8 cellular contexts compared by ENCODE assay signal in genomic region chrX:132219343-132219768, GRCh38. TPM values are rescaled to one million over a fixed set of nuclear protein-coding genes. Genes with fewer than 3 reads are reported as not detected.
DNase-seq lines count a peak whose midpoint lies in the region; ATAC-seq and TF ChIP-seq lines count a peak whose summit lies in the region.

Gene RAP2C (minus strand): TSS chrX:132219447. CDS start chrX:132217268, 2,179 bp downstream.

- TF ChIP-seq CTCF in AG04449 (IDR thresholded peaks at IDR 0.05; ENCODE audit: insufficient read depth, low read length, missing control alignments) (peak; percentile 66), WTC11 (IDR thresholded peaks at IDR 0.05) (no peak)

- H3K36me3 Mint-ChIP-seq in WTC11 = peaks cover under 1% of the 10 kb centered on the region; the same call in 1 of the 2 replicates
- peaks cover 24% of the 10 kb centered on the region for H3K36me3 Mint-ChIP-seq in central memory CD8-positive, alpha-beta T cell (ENCODE audit: insufficient read depth)

- H3K4me1 Mint-ChIP-seq in WTC11 = peaks cover 18% of the 10 kb centered on the region
- peaks cover 18% of the 10 kb centered on the region for H3K4me1 Mint-ChIP-seq in central memory CD8-positive, alpha-beta T cell

- DNase-seq in AG04449 (ENCODE audit: low read depth, low spot score) = no peak
- peak; percentile 43 for DNase-seq in NCI-H2196 treated with DMSO at 0.1 percent for 48 hours (lab: John Stamatoyannopoulos, UW; ENCODE audit: unreplicated experiment)
- DNase-seq in WTC11 (ENCODE audit: low spot score) = peak; percentile 66
- peak; percentile 25 to 32 for DNase-seq in central memory CD8-positive, alpha-beta T cell (ENCODE audit: low spot score in 2 of 2)
- peak; percentile 60 for DNase-seq in iris pigment epithelial cell (ENCODE audit: low read depth)
- peak; percentile 37 for DNase-seq in stimulated activated CD4-positive, alpha-beta T cell treated with anti-CD3 and anti-CD28 coated beads, Interleukin-12 subunit alpha, Interleukin-12 subunit beta, amount 100 ng/mL, for 4 hours

- H3K4me3 ChIP-seq in AG04449 (ENCODE audit: low read depth, low read length) = peak within 1 kb of the TSS; percentile 63

- H3K27me3 Mint-ChIP-seq in WTC11 (ENCODE audit: low read depth) = no peaks in the 10 kb centered on the region
- no peaks in the 10 kb centered on the region for H3K27me3 Mint-ChIP-seq in central memory CD8-positive, alpha-beta T cell

- H3K4me3 Mint-ChIP-seq in WTC11 = peak within 1 kb of the TSS; percentile 76
- H3K4me3 Mint-ChIP-seq in central memory CD8-positive, alpha-beta T cell = peak within 1 kb of the TSS; percentile 94

- POLR2A ChIA-PET in AG04449 (lab: Yijun Ruan, JAX) (no interaction called here), WTC11 (lab: Charles Lee) (interaction anchor here (0.5 to 1.5 kb wide), 3 partner anchors 127 to 460 kb away, joined by 3 to 5 read pairs (median 4); no protein-coding TSS in a partner anchor)

- CTCF ChIA-PET in AG04449 (lab: Yijun Ruan, JAX) = interaction anchor here (0.6 to 4.9 kb wide), 20 partner anchors 10 to 411 kb away, joined by 3 to 71 read pairs (median 5); no protein-coding TSS in a partner anchor
- CTCF ChIA-PET in WTC11 (lab: Charles Lee) = interaction anchor here (0.6 to 4.9 kb wide), 16 partner anchors 11 to 395 kb away, joined by 3 to 113 read pairs (median 3); no protein-coding TSS in a partner anchor

- H3K9me3 Mint-ChIP-seq in WTC11 = no peaks in the 10 kb centered on the region
- H3K9me3 Mint-ChIP-seq in central memory CD8-positive, alpha-beta T cell = no peaks in the 10 kb centered on the region

- ATAC-seq in GM18868 (IDR thresholded peaks at IDR 0.05; ENCODE audit: unreplicated experiment) = peak; percentile 56
- ATAC-seq in HG03097 (IDR thresholded peaks at IDR 0.05; ENCODE audit: low FRiP score, unreplicated experiment) = peak; percentile 60
- ATAC-seq in WTC11 = peak; percentile 69
- ATAC-seq in central memory CD8-positive, alpha-beta T cell (replicated peaks; ENCODE audit: extremely low read depth, poor library complexity, severe bottlenecking) = no peak

- H3K27ac Mint-ChIP-seq in WTC11 = peak within 1 kb of the TSS; percentile 91
- H3K27ac Mint-ChIP-seq in central memory CD8-positive, alpha-beta T cell (ENCODE audit: low read depth) = peak within 1 kb of the TSS; percentile 97

TF ChIP-seq in WTC11, 78 proteins besides CTCF, POLR2A, EP300 and RAD21 (continues in another document):
- TF ChIP-seq HMGA2 (CRISPR knock-in tag; IDR thresholded peaks at IDR 0.05) (no peak), FOXP1 (CRISPR knock-in tag; IDR thresholded peaks at IDR 0.05; ENCODE audit: borderline replicate concordance) (no peak), FOXP4 (CRISPR knock-in tag; IDR thresholded peaks at IDR 0.05) (no peak), CREB1 (CRISPR knock-in tag; IDR thresholded peaks at IDR 0.05) (no peak), TEAD1 (CRISPR knock-in tag; IDR thresholded peaks at IDR 0.05) (no peak), SP1 (CRISPR knock-in tag; conservative IDR thresholded peaks at IDR 0.05) (no peak)
- TF ChIP-seq, protein P1, sequence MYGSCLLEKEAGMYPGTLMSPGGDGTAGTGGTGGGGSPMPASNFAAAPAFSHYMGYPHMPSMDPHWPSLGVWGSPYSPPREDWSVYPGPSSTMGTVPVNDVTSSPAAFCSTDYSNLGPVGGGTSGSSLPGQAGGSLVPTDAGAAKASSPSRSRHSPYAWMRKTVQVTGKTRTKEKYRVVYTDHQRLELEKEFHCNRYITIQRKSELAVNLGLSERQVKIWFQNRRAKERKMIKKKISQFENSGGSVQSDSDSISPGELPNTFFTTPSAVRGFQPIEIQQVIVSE (CRISPR knock-in tag; IDR thresholded peaks at IDR 0.05; ENCODE audit: borderline replicate concordance) = no peak
- TF ChIP-seq, protein P2, sequence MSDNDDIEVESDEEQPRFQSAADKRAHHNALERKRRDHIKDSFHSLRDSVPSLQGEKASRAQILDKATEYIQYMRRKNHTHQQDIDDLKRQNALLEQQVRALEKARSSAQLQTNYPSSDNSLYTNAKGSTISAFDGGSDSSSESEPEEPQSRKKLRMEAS (CRISPR knock-in tag; IDR thresholded peaks at IDR 0.05) = no peak
- TF ChIP-seq, protein P3, sequence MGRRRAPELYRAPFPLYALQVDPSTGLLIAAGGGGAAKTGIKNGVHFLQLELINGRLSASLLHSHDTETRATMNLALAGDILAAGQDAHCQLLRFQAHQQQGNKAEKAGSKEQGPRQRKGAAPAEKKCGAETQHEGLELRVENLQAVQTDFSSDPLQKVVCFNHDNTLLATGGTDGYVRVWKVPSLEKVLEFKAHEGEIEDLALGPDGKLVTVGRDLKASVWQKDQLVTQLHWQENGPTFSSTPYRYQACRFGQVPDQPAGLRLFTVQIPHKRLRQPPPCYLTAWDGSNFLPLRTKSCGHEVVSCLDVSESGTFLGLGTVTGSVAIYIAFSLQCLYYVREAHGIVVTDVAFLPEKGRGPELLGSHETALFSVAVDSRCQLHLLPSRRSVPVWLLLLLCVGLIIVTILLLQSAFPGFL (CRISPR knock-in tag; IDR thresholded peaks at IDR 0.05; ENCODE audit: borderline replicate concordance) = no peak
- TF ChIP-seq, protein P4, sequence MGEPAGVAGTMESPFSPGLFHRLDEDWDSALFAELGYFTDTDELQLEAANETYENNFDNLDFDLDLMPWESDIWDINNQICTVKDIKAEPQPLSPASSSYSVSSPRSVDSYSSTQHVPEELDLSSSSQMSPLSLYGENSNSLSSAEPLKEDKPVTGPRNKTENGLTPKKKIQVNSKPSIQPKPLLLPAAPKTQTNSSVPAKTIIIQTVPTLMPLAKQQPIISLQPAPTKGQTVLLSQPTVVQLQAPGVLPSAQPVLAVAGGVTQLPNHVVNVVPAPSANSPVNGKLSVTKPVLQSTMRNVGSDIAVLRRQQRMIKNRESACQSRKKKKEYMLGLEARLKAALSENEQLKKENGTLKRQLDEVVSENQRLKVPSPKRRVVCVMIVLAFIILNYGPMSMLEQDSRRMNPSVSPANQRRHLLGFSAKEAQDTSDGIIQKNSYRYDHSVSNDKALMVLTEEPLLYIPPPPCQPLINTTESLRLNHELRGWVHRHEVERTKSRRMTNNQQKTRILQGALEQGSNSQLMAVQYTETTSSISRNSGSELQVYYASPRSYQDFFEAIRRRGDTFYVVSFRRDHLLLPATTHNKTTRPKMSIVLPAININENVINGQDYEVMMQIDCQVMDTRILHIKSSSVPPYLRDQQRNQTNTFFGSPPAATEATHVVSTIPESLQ (CRISPR knock-in tag; IDR thresholded peaks at IDR 0.05) = no peak
- TF ChIP-seq, protein P5, sequence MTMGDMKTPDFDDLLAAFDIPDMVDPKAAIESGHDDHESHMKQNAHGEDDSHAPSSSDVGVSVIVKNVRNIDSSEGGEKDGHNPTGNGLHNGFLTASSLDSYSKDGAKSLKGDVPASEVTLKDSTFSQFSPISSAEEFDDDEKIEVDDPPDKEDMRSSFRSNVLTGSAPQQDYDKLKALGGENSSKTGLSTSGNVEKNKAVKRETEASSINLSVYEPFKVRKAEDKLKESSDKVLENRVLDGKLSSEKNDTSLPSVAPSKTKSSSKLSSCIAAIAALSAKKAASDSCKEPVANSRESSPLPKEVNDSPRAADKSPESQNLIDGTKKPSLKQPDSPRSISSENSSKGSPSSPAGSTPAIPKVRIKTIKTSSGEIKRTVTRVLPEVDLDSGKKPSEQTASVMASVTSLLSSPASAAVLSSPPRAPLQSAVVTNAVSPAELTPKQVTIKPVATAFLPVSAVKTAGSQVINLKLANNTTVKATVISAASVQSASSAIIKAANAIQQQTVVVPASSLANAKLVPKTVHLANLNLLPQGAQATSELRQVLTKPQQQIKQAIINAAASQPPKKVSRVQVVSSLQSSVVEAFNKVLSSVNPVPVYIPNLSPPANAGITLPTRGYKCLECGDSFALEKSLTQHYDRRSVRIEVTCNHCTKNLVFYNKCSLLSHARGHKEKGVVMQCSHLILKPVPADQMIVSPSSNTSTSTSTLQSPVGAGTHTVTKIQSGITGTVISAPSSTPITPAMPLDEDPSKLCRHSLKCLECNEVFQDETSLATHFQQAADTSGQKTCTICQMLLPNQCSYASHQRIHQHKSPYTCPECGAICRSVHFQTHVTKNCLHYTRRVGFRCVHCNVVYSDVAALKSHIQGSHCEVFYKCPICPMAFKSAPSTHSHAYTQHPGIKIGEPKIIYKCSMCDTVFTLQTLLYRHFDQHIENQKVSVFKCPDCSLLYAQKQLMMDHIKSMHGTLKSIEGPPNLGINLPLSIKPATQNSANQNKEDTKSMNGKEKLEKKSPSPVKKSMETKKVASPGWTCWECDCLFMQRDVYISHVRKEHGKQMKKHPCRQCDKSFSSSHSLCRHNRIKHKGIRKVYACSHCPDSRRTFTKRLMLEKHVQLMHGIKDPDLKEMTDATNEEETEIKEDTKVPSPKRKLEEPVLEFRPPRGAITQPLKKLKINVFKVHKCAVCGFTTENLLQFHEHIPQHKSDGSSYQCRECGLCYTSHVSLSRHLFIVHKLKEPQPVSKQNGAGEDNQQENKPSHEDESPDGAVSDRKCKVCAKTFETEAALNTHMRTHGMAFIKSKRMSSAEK (CRISPR knock-in tag; IDR thresholded peaks at IDR 0.05; ENCODE audit: borderline replicate concordance) = no peak

RNA-seq across cellular contexts. Expression of gene RAP2C, which starts in this region (rescaled TPM):
- total RNA-seq in WTC11 (2021) = 20.5 to 25.2 TPM (median 25.0 TPM) in 3 replicates
